Comparison of ENCODE assay signal across 21 cellular contexts in the genomic region with DNA sequence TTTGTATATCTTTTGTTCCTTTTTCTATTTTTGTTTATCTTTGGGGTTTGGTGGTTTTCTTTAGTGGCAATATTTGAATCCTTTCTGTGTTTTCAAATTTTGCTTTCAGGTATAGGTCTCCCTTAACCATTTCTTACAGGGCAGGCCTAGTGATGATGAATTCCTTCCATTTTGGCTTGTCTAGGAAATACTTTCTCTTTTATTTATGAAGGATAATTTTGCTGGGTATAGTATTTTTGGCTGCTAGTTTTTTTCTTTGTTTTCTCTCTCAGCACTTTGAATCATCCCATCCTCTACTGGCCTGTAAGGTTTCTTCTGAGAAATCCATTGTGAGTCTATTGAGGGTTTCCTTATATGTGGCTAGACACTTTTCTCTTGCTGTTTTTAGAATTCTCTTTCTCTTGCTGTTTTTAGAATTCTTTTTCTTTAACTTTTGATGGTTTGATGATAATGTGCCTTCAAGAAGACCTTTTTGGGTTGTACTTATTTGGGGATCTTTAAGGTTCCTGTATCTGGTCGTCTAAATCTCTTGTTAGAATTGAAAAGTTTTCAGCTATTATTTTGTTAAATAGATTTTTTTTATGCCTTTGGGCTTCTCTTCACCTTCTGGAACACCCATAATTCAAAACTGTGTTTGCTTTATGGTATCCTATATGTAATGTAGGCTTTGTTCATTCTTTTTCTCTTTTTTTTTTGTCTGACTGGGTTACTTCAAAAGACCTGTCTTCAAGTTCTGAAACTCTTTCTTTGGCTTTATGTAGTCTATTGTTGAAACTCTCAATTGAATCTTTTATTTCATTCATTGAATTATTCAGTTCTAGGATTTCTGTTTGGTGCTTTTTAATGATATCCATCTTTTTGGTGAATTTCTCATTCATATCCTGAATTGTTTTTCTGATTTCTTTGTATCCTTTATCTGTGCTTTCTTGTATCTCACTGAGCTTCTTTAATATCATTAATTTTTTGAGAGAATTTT. TPM values are rescaled to one million over a fixed set of nuclear protein-coding genes. Genes with fewer than 3 reads are reported as not detected.
DNase-seq lines count a peak whose midpoint lies in the region; ATAC-seq, FAIRE-seq and TF ChIP-seq lines count a peak whose summit lies in the region.
"Had no signal": no experiment of that assay in that cellular context is flagged by ENCODE, and none has a peak within 500 bp of the region (broad histone marks: within the 10 kb centered on the region; RNA-seq: fewer than 3 reads in every experiment).

No MANE protein-coding gene starts in this region.

- no peaks in the 10 kb centered on the region for H3K9me3 ChIP-seq in HEK293 (ENCODE audit: control insufficient read depth, insufficient read depth, low read depth, low read length)
- H3K9me3 ChIP-seq in astrocyte (ENCODE audit: insufficient read depth, low read depth, low read length), result peaks cover 4% of the 10 kb centered on the region
- H3K9me3 ChIP-seq in A673 (ENCODE audit: low read depth, low read length, poor library complexity, severe bottlenecking), result peaks cover 21% of the 10 kb centered on the region
- H3K9me3 ChIP-seq in left lung, result peaks cover 0 to 29% of the 10 kb centered on the region in 2 donors

- no peak overlapping the region for H3K4me2 ChIP-seq in astrocyte (ENCODE audit: low read length)
- H3K4me2 ChIP-seq: A549, GM23338 had no signal

- CTCF ChIA-PET in HEK293 (lab: Yijun Ruan, JAX) (interaction anchor here (0.6 to 0.7 kb wide), 3 partner anchors 82 to 541 kb away, joined by 3 to 4 read pairs (median 3); no protein-coding TSS in a partner anchor), A673 (lab: Charles Lee) (no interaction called here)

- no TSS peak for BruUV-seq in A673 (replicated peaks; lab: Mats Ljungman, UMichigan)

- DNase-seq in activated T-cell treated with anti-CD3 and anti-CD28 coated beads, Interleukin-2, amount 50 U/mL, for 72 hours, result no peak
- no peak for DNase-seq in activated T-cell treated with anti-CD3 and anti-CD28 coated beads, Interleukin-2, amount 50 U/mL, for 24 hours
- no peak for DNase-seq in astrocyte (ENCODE audit: low read depth)
- peak; percentile 2 for DNase-seq in myocyte (ENCODE audit: low read depth)
- no peak for DNase-seq in A673 (ENCODE audit: low spot score)
- DNase-seq in left lung, result no peak
- DNase-seq: 8988T; C1 segment of cervical spinal cord; Calu3; CD4-positive, alpha-beta memory T cell; COR-L47; DMS53; DMS79 treated with DMSO at 0.1 percent for 48 hours; GF-D8; H9 had no signal

- no peak overlapping the region for H3K9ac ChIP-seq in astrocyte (ENCODE audit: low read length)

- ATAC-seq in activated T-cell treated with anti-CD3 and anti-CD28 coated beads, Interleukin-2, amount 50 U/mL, for 72 hours (replicated peaks in 1 of 2), result no peak
- ATAC-seq in left lung, result no peak
- ATAC-seq: A549, GM23338 had no signal

- no peak overlapping the region for H3K27ac ChIP-seq in HEK293 (ENCODE audit: extremely low read depth, low read depth, low read length)
- H3K27ac ChIP-seq in astrocyte (ENCODE audit: low read depth, low read length), result no peak overlapping the region
- H3K27ac ChIP-seq in A673 (ENCODE audit: low read depth, low read length, poor library complexity, severe bottlenecking), result no peak overlapping the region
- no peak overlapping the region for H3K27ac ChIP-seq in left lung
- H3K27ac ChIP-seq: A549 had no signal

- peak; percentile 67 for FAIRE-seq in astrocyte (lab: Jason Lieb, UNC)
- FAIRE-seq: A549, GM12891, GM18507 had no signal

- H2AFZ ChIP-seq in astrocyte (ENCODE audit: low read depth, low read length), result no peak overlapping the region
- H2AFZ ChIP-seq: GM23338 had no signal

- H3K27me3 Mint-ChIP-seq in activated T-cell treated with anti-CD3 and anti-CD28 coated beads, Interleukin-2, amount 50 U/mL, for 72 hours (ENCODE audit: low read depth), result no peaks in the 10 kb centered on the region
- peaks cover under 1% of the 10 kb centered on the region for H3K27me3 Mint-ChIP-seq in activated T-cell treated with anti-CD3 and anti-CD28 coated beads, Interleukin-2, amount 50 U/mL, for 24 hours
- no peaks in the 10 kb centered on the region for H3K27me3 Mint-ChIP-seq in astrocyte (ENCODE audit: low read depth, unreplicated experiment)
- H3K27me3 Mint-ChIP-seq: CD4-positive, alpha-beta memory T cell had no signal

- H3K27me3 ChIP-seq in astrocyte (ENCODE audit: insufficient read depth, low read length) (no peaks in the 10 kb centered on the region), A673 (replicated peaks; ENCODE audit: insufficient read depth, low read depth, low read length, poor library complexity) (no peaks in the 10 kb centered on the region), left lung (no peaks in the 10 kb centered on the region)

- no peak for TF ChIP-seq CTCF in HEK293 (tag by site-specific recombination; IDR thresholded peaks at IDR 0.05)
- no peak for TF ChIP-seq CTCF in astrocyte (IDR thresholded peaks at IDR 0.05; ENCODE audit: insufficient read depth, low read depth, low read length)
- no peak for TF ChIP-seq CTCF in A673 (conservative IDR thresholded peaks at IDR 0.05; ENCODE audit: low read depth, low read length)
- no peak for TF ChIP-seq CTCF in left lung (IDR thresholded peaks at IDR 0.05)

- H4K20me1 ChIP-seq in astrocyte (ENCODE audit: insufficient read depth, low read length), result no peaks in the 10 kb centered on the region

- H3K4me1 ChIP-seq in HEK293 (ENCODE audit: control insufficient read depth, insufficient read depth, low read length) (no peaks in the 10 kb centered on the region), astrocyte (ENCODE audit: insufficient read depth, low read length) (no peaks in the 10 kb centered on the region), A673 (ENCODE audit: insufficient read depth, low read length, poor library complexity, severe bottlenecking) (no peaks in the 10 kb centered on the region), left lung (no peaks in the 10 kb centered on the region)
- H3K4me1 ChIP-seq: A549 had no signal

- no peaks in the 10 kb centered on the region for H3K36me3 ChIP-seq in HEK293 (ENCODE audit: control insufficient read depth in 2 of 2, insufficient read depth in 1 of 2, low read length in 2 of 2)
- H3K36me3 ChIP-seq in astrocyte (ENCODE audit: insufficient read depth, low read length), result no peaks in the 10 kb centered on the region
- H3K36me3 ChIP-seq in A673 (ENCODE audit: insufficient read depth, low read length, poor library complexity, severe bottlenecking), result no peaks in the 10 kb centered on the region
- no peaks in the 10 kb centered on the region for H3K36me3 ChIP-seq in left lung

- intact Hi-C loops in A673 (cut with micrococcal nuclease; ENCODE audit: unreplicated experiment) (no loop called here), left lung (cut with DNase I) (no loop called here)

- peak overlapping the region; percentile 17 for H3K27ac Mint-ChIP-seq in activated T-cell treated with anti-CD3 and anti-CD28 coated beads, Interleukin-2, amount 50 U/mL, for 72 hours
- no peak overlapping the region for H3K27ac Mint-ChIP-seq in activated T-cell treated with anti-CD3 and anti-CD28 coated beads, Interleukin-2, amount 50 U/mL, for 24 hours
- no peak overlapping the region for H3K27ac Mint-ChIP-seq in astrocyte (ENCODE audit: unreplicated experiment)
- H3K27ac Mint-ChIP-seq: CD4-positive, alpha-beta memory T cell; GM23338; H9 had no signal

- H3K4me3 ChIP-seq in HEK293 (ENCODE audit: low read depth, low read length) (no peak overlapping the region), astrocyte (ENCODE audit: insufficient read depth, low read depth, low read length) (no peak overlapping the region), A673 (ENCODE audit: low read depth, low read length, poor library complexity, severe bottlenecking) (no peak overlapping the region), left lung (no peak overlapping the region)
- H3K4me3 ChIP-seq: A549, GM23338 had no signal

- POLR2A ChIA-PET in HEK293 (lab: Yijun Ruan, JAX), result no interaction called here
- POLR2A ChIA-PET in A673 (lab: Charles Lee; ENCODE audit: low non-redundant PET), result no interaction called here

- peaks cover 10 to 12% of the 10 kb centered on the region in 2 donors for H3K9me3 Mint-ChIP-seq in activated T-cell treated with anti-CD3 and anti-CD28 coated beads, Interleukin-2, amount 50 U/mL, for 72 hours
- H3K9me3 Mint-ChIP-seq in activated T-cell treated with anti-CD3 and anti-CD28 coated beads, Interleukin-2, amount 50 U/mL, for 24 hours, result peaks cover 21% of the 10 kb centered on the region
- peaks cover 24% of the 10 kb centered on the region for H3K9me3 Mint-ChIP-seq in astrocyte (ENCODE audit: unreplicated experiment)

- H3K4me1 Mint-ChIP-seq in activated T-cell treated with anti-CD3 and anti-CD28 coated beads, Interleukin-2, amount 50 U/mL, for 72 hours (ENCODE audit: low read depth), result no peaks in the 10 kb centered on the region
- no peaks in the 10 kb centered on the region for H3K4me1 Mint-ChIP-seq in activated T-cell treated with anti-CD3 and anti-CD28 coated beads, Interleukin-2, amount 50 U/mL, for 24 hours (ENCODE audit: low read depth)
- no peaks in the 10 kb centered on the region for H3K4me1 Mint-ChIP-seq in astrocyte (ENCODE audit: low read depth, unreplicated experiment)
- H3K4me1 Mint-ChIP-seq: CD4-positive, alpha-beta memory T cell had no signal

- H3K79me2 ChIP-seq in astrocyte (ENCODE audit: insufficient read depth, low read length), result no peaks in the 10 kb centered on the region

- H3K36me3 Mint-ChIP-seq in activated T-cell treated with anti-CD3 and anti-CD28 coated beads, Interleukin-2, amount 50 U/mL, for 72 hours (ENCODE audit: insufficient read depth in 2 of 2), result peaks cover 3 to 9% of the 10 kb centered on the region in 2 donors
- H3K36me3 Mint-ChIP-seq in activated T-cell treated with anti-CD3 and anti-CD28 coated beads, Interleukin-2, amount 50 U/mL, for 24 hours (ENCODE audit: low read depth), result no peaks in the 10 kb centered on the region
- peaks cover 3% of the 10 kb centered on the region for H3K36me3 Mint-ChIP-seq in astrocyte (ENCODE audit: low read depth, unreplicated experiment)

- H3K4me3 Mint-ChIP-seq in activated T-cell treated with anti-CD3 and anti-CD28 coated beads, Interleukin-2, amount 50 U/mL, for 72 hours, result no peak overlapping the region
- H3K4me3 Mint-ChIP-seq in activated T-cell treated with anti-CD3 and anti-CD28 coated beads, Interleukin-2, amount 50 U/mL, for 24 hours, result no peak overlapping the region
- no peak overlapping the region for H3K4me3 Mint-ChIP-seq in astrocyte (ENCODE audit: unreplicated experiment)
- H3K4me3 Mint-ChIP-seq: CD4-positive, alpha-beta memory T cell; GM23338; H9 had no signal

TF ChIP-seq in HEK293, 187 proteins besides CTCF, POLR2A, EP300 and RAD21 (continues in another document):
- no peak for TF ChIP-seq ZNF423 (tag by site-specific recombination; IDR thresholded peaks at IDR 0.05)
- no peak for TF ChIP-seq PRDM1 (tag by site-specific recombination; IDR thresholded peaks at IDR 0.05)

RNA-seq across cellular contexts. Expression of gene CFAP300, which starts 24.5 kb away (rescaled TPM):
- not detected for total RNA-seq in activated T-cell treated with anti-CD3 and anti-CD28 coated beads, Interleukin-2, amount 50 U/mL, for 72 hours
- total RNA-seq in astrocyte (0.64 and 0.65 TPM in 2 replicates), myocyte (4.2 and 5.4 TPM in 2 replicates), A673 (2021) (10.9 and 11.3 TPM in 2 replicates), left lung (1 to 10 TPM; 6.2 to 8.1 TPM)
- polyA plus RNA-seq in myocyte (2012), result 5.1 TPM
- total RNA-seq: CD4-positive, alpha-beta memory T cell; G401 had no signal
- polyA plus RNA-seq: CD4-positive, alpha-beta memory T cell had no signal

RNA-seq across cellular contexts. Expression of gene YAP1, which starts 38.5 kb away (rescaled TPM):
- total RNA-seq in activated T-cell treated with anti-CD3 and anti-CD28 coated beads, Interleukin-2, amount 50 U/mL, for 72 hours, result under 1 TPM; 0.22 to 0.63 TPM
- total RNA-seq in astrocyte (122 and 129 TPM in 2 replicates), myocyte (68.5 and 69.1 TPM in 2 replicates), A673 (2021) (124 and 134 TPM in 2 replicates), left lung (100 to 1,000 TPM; 105 to 165 TPM)
- 59.3 TPM for polyA plus RNA-seq in myocyte (2012)
- polyA plus RNA-seq: CD4-positive, alpha-beta memory T cell had no signal

Comparison
In these comparisons a context has a peak if more than half of its experiments do, and no peak if none do; other contexts are left out.
1. RNA of gene YAP1, which starts 38.5 kb away (total RNA-seq): 105 to 165 TPM in left lung, 124 to 134 TPM in A673, 122 to 129 TPM in astrocyte and 68.5 to 69.1 TPM in myocyte; 0.22 to 0.63 TPM in activated T-cell treated with anti-CD3 and anti-CD28 coated beads, Interleukin-2, amount 50 U/mL, for 72 hours; every median in the first group is over 10 times any median in the second.